ENCODE assay signal across 20 cellular contexts in the genomic region with DNA sequence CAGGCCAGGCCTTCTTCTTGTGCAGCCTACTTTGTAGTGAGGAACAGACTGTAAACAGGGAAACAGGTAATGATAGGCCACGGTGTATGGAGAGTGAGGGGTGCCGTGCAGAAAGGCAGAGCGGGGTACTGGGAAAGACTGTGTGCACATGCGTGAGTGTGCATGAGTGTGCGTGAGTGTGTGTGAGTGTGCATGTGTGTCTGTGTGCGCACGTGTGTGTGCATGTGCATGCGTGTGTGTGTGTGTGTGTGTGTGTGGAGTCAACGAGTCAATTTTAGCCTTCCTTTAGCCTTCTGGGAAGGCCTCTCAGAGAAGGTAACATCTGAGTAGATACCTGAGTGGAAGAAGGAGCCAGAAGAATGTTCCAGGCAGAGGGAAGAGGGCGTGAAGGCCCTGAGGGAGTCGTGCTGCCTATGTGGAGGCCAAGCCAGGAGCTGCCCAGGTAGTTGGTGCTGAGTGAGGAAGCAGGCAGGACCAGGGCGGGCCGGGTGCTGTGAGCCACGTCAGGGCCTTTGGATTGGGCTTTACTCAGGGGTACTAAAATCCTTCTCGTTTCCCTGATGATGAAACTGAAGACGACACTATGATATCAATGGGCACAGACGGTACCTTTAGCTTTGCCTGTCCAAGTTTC. TPM values are rescaled to one million over a fixed set of nuclear protein-coding genes. Genes with fewer than 3 reads are reported as not detected.
DNase-seq lines count a peak whose midpoint lies in the region; ATAC-seq, FAIRE-seq and TF ChIP-seq lines count a peak whose summit lies in the region.
"Had no signal": no experiment of that assay in that cellular context is flagged by ENCODE, and none has a peak within 500 bp of the region (broad histone marks: within the 10 kb centered on the region; RNA-seq: fewer than 3 reads in every experiment).

No MANE protein-coding gene starts in this region.

- H3K27ac ChIP-seq in GM12878 (ENCODE audit: control insufficient read depth, insufficient read depth), result no peak overlapping the region
- H3K27ac ChIP-seq in lung (ENCODE audit: low read depth in 1 of 2, low read length in 1 of 2), result no peak overlapping the region
- no peak overlapping the region for H3K27ac ChIP-seq in mesendoderm (ENCODE audit: low read depth, low read length)
- H3K27ac ChIP-seq: GM23248 had no signal

- intact Hi-C loops in GM12878 (cut with micrococcal nuclease; ENCODE audit: unreplicated experiment), result no loop called here

- H3K4me1 ChIP-seq in GM12878 (ENCODE audit: control insufficient read depth, insufficient read depth, low read length), result no peaks in the 10 kb centered on the region
- H3K4me1 ChIP-seq in lung (ENCODE audit: control insufficient read depth in 2 of 2, insufficient read depth in 2 of 2, low read length in 2 of 2), result no peaks in the 10 kb centered on the region
- H3K4me1 ChIP-seq in mesendoderm (ENCODE audit: control insufficient read depth, low read depth, low read length), result no peaks in the 10 kb centered on the region
- H3K4me1 ChIP-seq: HAP-1 had no signal

- no peaks in the 10 kb centered on the region for H4K20me1 ChIP-seq in GM12878 (ENCODE audit: control insufficient read depth, insufficient read depth)

- FAIRE-seq in HTR-8/SVneo (lab: Jason Lieb, UNC) (peak; percentile 100), GM12878 (lab: Jason Lieb, UNC) (no peak), urothelium cell line (lab: Jason Lieb, UNC) (peak; percentile 93)
- FAIRE-seq: GM12892 had no signal

- H3K9me3 Mint-ChIP-seq in stimulated activated memory B cell treated with anti-CD40 and anti-IgM and Interleukin-4, amounts not matched to agents 10 μg/mL and 1 μg/mL and 100 μg/mL, for 72 hours, result peaks cover 15% of the 10 kb centered on the region

- no peak overlapping the region for H3K23ac ChIP-seq in mesendoderm (ENCODE audit: low read length)

- TF ChIP-seq RAD21 in GM12878 (IDR thresholded peaks at IDR 0.05; ENCODE audit: insufficient read depth, low read depth, low read length), result no peak

- no peaks in the 10 kb centered on the region for H3K36me3 Mint-ChIP-seq in stimulated activated memory B cell treated with anti-CD40 and anti-IgM and Interleukin-4, amounts not matched to agents 10 μg/mL and 1 μg/mL and 100 μg/mL, for 72 hours

- H2BK15ac ChIP-seq in mesendoderm (replicated peaks; ENCODE audit: low read depth), result no peak overlapping the region

- H4K8ac ChIP-seq in mesendoderm (ENCODE audit: low read depth, low read length), result no peak overlapping the region

- H3K36me3 ChIP-seq in GM12878 (ENCODE audit: control insufficient read depth in 2 of 2, insufficient read depth in 2 of 2, low read length in 1 of 2) (no peaks in the 10 kb centered on the region), lung (ENCODE audit: control insufficient read depth in 2 of 2, insufficient read depth in 2 of 2, low read length in 2 of 2) (no peaks in the 10 kb centered on the region), mesendoderm (ENCODE audit: control insufficient read depth, insufficient read depth, low read length) (no peaks in the 10 kb centered on the region)
- H3K36me3 ChIP-seq: HAP-1 had no signal

- no peak overlapping the region for H3K4me2 ChIP-seq in GM12878 (ENCODE audit: control insufficient read depth, insufficient read depth)
- H3K4me2 ChIP-seq in mesendoderm (ENCODE audit: low read length), result no peak overlapping the region

- H3K9ac ChIP-seq in GM12878 (ENCODE audit: control insufficient read depth, insufficient read depth, low read length), result no peak overlapping the region
- H3K9ac ChIP-seq in mesendoderm (ENCODE audit: low read length), result no peak overlapping the region
- H3K9ac ChIP-seq: GM23248 had no signal

- no peak overlapping the region for H2BK5ac ChIP-seq in mesendoderm (ENCODE audit: low read length)

- no peak overlapping the region for H3K27ac Mint-ChIP-seq in stimulated activated memory B cell treated with anti-CD40 and anti-IgM and Interleukin-4, amounts not matched to agents 10 μg/mL and 1 μg/mL and 100 μg/mL, for 72 hours
- H3K27ac Mint-ChIP-seq: CD4-positive, alpha-beta memory T cell; HFFc6 had no signal

- no peak overlapping the region for H2AK5ac ChIP-seq in mesendoderm (ENCODE audit: low read length)

- H3K18ac ChIP-seq in mesendoderm (ENCODE audit: low read length), result no peak overlapping the region

- H3K9me3 ChIP-seq in GM12878 (replicated peaks; ENCODE audit: control insufficient read depth, insufficient read depth, low read length) (peaks cover 19% of the 10 kb centered on the region; the same call in 2 of the 3 replicates), lung (ENCODE audit: control insufficient read depth in 2 of 2, insufficient read depth in 1 of 2, low read length in 1 of 2) (peaks cover 9 to 24% of the 10 kb centered on the region in 2 donors)

- no peak overlapping the region for H2BK120ac ChIP-seq in mesendoderm (ENCODE audit: low read depth, low read length)

- H2AFZ ChIP-seq in GM12878 (ENCODE audit: control insufficient read depth, low read depth, low read length), result no peak overlapping the region
- H2AFZ ChIP-seq: GM23248 had no signal

- no peaks in the 10 kb centered on the region for H3K79me2 ChIP-seq in GM12878 (ENCODE audit: control insufficient read depth, insufficient read depth, low read length)
- H3K79me2 ChIP-seq in mesendoderm (ENCODE audit: control insufficient read depth, insufficient read depth, low read length), result no peaks in the 10 kb centered on the region

- DNase-seq in HTR-8/SVneo (ENCODE audit: insufficient read length, low spot score) (no peak), GM12878 (ENCODE audit: low read depth, low spot score) (no peak), lung (ENCODE audit: low spot score) (peak; percentile 3), urothelium cell line (ENCODE audit: low spot score) (no peak), mesendoderm (no peak), RKO (ENCODE audit: low spot score) (no peak)
- DNase-seq: C1 segment of cervical spinal cord; Calu3; CD4-positive, alpha-beta memory T cell; COR-L47; DMS53; DMS79 treated with DMSO at 0.1 percent for 48 hours; GF-D8; GM23248; HFFc6 had no signal

- in situ Hi-C loops in GM12878 (cut with MboI), result no loop called here

- RAD21 ChIA-PET in GM12878 (lab: Charles Lee; ENCODE audit: unreplicated experiment), result no interaction called here

- H3K27me3 ChIP-seq in GM12878 (replicated peaks in 1 of 2; ENCODE audit: control insufficient read depth in 2 of 2, insufficient read depth in 2 of 2, low read length in 1 of 2) (no peaks in the 10 kb centered on the region; a peak in 1 of 4 replicates), lung (ENCODE audit: control insufficient read depth, insufficient read depth) (peaks cover 2% of the 10 kb centered on the region), mesendoderm (ENCODE audit: insufficient read depth, low read length, poor library complexity) (peaks cover 5% of the 10 kb centered on the region)

- H4K5ac ChIP-seq in mesendoderm (ENCODE audit: low read length), result no peak overlapping the region

- WGBS in GM12878 (ENCODE audit: insufficient coverage, insufficient replicate concordance, low lambda C conversion rate, missing lambda C conversion rate), result 52% methylated on average over 17 of the region's 17 CpGs
- WGBS in lung, 2 donors, result 91 to 93% methylated on average over 17 of the region's 17 CpGs
- no CpG with 5 or more reads among the region's 17 CpGs for WGBS in mesendoderm (ENCODE audit: extremely low coverage, insufficient coverage, low lambda C conversion rate)

- SMC1A ChIA-PET in GM12878 (lab: Charles Lee; ENCODE audit: uncharacterized antibody, unreplicated experiment), result no interaction called here

- no peak overlapping the region for H3K4me3 Mint-ChIP-seq in stimulated activated memory B cell treated with anti-CD40 and anti-IgM and Interleukin-4, amounts not matched to agents 10 μg/mL and 1 μg/mL and 100 μg/mL, for 72 hours
- H3K4me3 Mint-ChIP-seq: CD4-positive, alpha-beta memory T cell; HFFc6 had no signal

- ATAC-seq in GM12878, result no peak
- ATAC-seq in lung (ENCODE audit: insufficient read depth, low FRiP score), result no peak
- no peak for ATAC-seq in stimulated activated memory B cell treated with anti-CD40 and anti-IgM and Interleukin-4, amounts not matched to agents 10 μg/mL and 1 μg/mL and 100 μg/mL, for 72 hours

- H3K27me3 Mint-ChIP-seq in stimulated activated memory B cell treated with anti-CD40 and anti-IgM and Interleukin-4, amounts not matched to agents 10 μg/mL and 1 μg/mL and 100 μg/mL, for 72 hours, result peaks cover 23% of the 10 kb centered on the region

- H3K4me3 ChIP-seq in GM12878, result no peak overlapping the region
- no peak overlapping the region for H3K4me3 ChIP-seq in lung
- no peak overlapping the region for H3K4me3 ChIP-seq in mesendoderm (ENCODE audit: low read length)
- H3K4me3 ChIP-seq: GM23248, HAP-1 had no signal

- TF ChIP-seq POLR2A in GM12878 (IDR thresholded peaks at IDR 0.05; ENCODE audit: low read depth, low read length), result no peak

- no TSS peak for BruUV-seq in GM12878 (replicated peaks; lab: Mats Ljungman, UMichigan)

- POLR2A ChIA-PET in GM12878 (lab: Charles Lee), result no interaction called here

- no peaks in the 10 kb centered on the region for H3K79me1 ChIP-seq in mesendoderm (ENCODE audit: low read length)

- TF ChIP-seq EP300 in GM12878 (IDR thresholded peaks at IDR 0.05; ENCODE audit: borderline replicate concordance in 1 of 2, control insufficient read depth in 1 of 2, low read depth in 2 of 2, low read length in 2 of 2), result no peak

- H3K4me1 Mint-ChIP-seq in stimulated activated memory B cell treated with anti-CD40 and anti-IgM and Interleukin-4, amounts not matched to agents 10 μg/mL and 1 μg/mL and 100 μg/mL, for 72 hours, result no peaks in the 10 kb centered on the region
- H3K4me1 Mint-ChIP-seq: CD4-positive, alpha-beta memory T cell had no signal

- no peak overlapping the region for H3K4ac ChIP-seq in mesendoderm (ENCODE audit: low read depth, low read length)

- CTCF ChIA-PET in GM12878 (lab: Yijun Ruan, JAX), result no interaction called here

- H3K56ac ChIP-seq in mesendoderm (ENCODE audit: low read length), result no peak overlapping the region

- TF ChIP-seq CTCF in GM12878 (IDR thresholded peaks at IDR 0.05 in 2 of 3, conservative IDR thresholded peaks at IDR 0.05 in 1 of 3; ENCODE audit: control insufficient read depth in 2 of 3, extremely low read depth in 1 of 3, insufficient read depth in 1 of 3, low read depth in 3 of 3, low read length in 3 of 3) (no peak), lung (IDR thresholded peaks at IDR 0.05; ENCODE audit: control extremely low read depth, extremely low read depth) (no peak)

RNA-seq across cellular contexts. Expression of a gene that starts 6.3 kb away (rescaled TPM):
- total RNA-seq in GM12878 (2013; cell fraction: nucleolus; rRNA removed), result 0.12 and 0.94 TPM in 2 replicates
- total RNA-seq in GM12878 (2014; rRNA removed) (not detected in 2 replicates), GM12878 (2014; rRNA removed; fragmentation: Illumina TruSeq; extraction: Trizol) (not detected in 2 replicates), GM12878 (2021) (not detected in 2 replicates), lung (under 1 TPM; 0.52 to 0.74 TPM)
- polyA plus RNA-seq in GM12878 (2011; ENCODE audit: low read depth), result 0.09 TPM
- polyA plus RNA-seq in GM12878 (2011; rRNA removed) (not detected in 2 replicates), GM12878 (2014; fragmentation: Illumina TruSeq; extraction: Trizol) (not detected in 2 replicates), GM12878 (2014; fragmentation: Nextera tagmentation; extraction: Ambion mirVana) (not detected), GM12878 (2014; rRNA removed) (not detected in 2 replicates), GM12878 (2016; fragmentation: Nextera tagmentation; extraction: Ambion mirVana) (under 1 TPM; 0.14 to 0.50 TPM), lung (under 1 TPM; 0.02 to 0.10 TPM)
- not detected in 2 replicates for polyA plus RNA-seq in GM12878 (2011; cell fraction: cytosol; rRNA removed)
- polyA plus RNA-seq in GM12878 (2011; cell fraction: nucleus; rRNA removed), result not detected in 2 replicates
- 0.04 and 0.22 TPM in 2 replicates for polyA plus RNA-seq in GM12878 (2012)
- polyA minus RNA-seq in GM12878 (2011; rRNA and poly(A)+ RNA removed), result not detected in 2 replicates
- polyA minus RNA-seq in GM12878 (2011; cell fraction: cytosol; rRNA and poly(A)+ RNA removed), result not detected in 2 replicates
- not detected in 2 replicates for polyA minus RNA-seq in GM12878 (2011; cell fraction: nucleus; rRNA and poly(A)+ RNA removed)
- 0.39 TPM for polyA plus RNA-seq in mesendoderm (2013, experiment 1 of 2)
- 0.53 TPM for polyA plus RNA-seq in mesendoderm (2013, experiment 2 of 2)
- total RNA-seq: A673; Calu3; CD4-positive, alpha-beta memory T cell; G401 had no signal
